Comparison of ENCODE assay signal across 19 cellular contexts in the genomic region with DNA sequence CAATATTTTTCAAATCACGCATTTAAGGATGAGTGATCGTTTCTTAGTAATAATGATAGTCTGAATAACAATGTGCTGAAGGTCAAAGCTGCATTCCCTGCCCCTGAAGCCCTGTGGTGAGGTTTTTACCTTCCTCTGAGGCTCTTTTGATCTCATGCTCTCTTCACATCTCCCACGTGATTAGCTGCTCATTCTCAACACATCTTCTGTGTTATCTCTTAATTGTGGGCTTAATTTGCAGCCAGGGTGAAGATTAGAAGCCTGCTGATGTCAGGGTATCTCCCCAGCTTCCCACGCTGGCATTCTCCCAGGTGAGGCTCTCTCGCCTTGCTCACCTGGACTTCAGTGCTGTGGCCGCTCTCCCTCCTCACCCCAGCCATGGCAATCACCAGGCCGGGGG.
DNase-seq lines count a peak whose midpoint lies in the region; ATAC-seq and TF ChIP-seq lines count a peak whose summit lies in the region.
"Had no signal": no experiment of that assay in that cellular context is flagged by ENCODE, and none has a peak within 500 bp of the region (broad histone marks: within the 10 kb centered on the region; RNA-seq: fewer than 3 reads in every experiment).

No MANE protein-coding gene starts in this region.

- H3K27me3 ChIP-seq in GM23338 (ENCODE audit: insufficient read depth): no peaks in the 10 kb centered on the region
- H3K27me3 ChIP-seq: Peyer's patch, SJSA1 had no signal

- H3K4me3 Mint-ChIP-seq in activated T-cell treated with anti-CD3 and anti-CD28 coated beads, Interleukin-2, amount 50 U/mL, for 72 hours: peak overlapping the region; percentile 12 to 26
- H3K4me3 Mint-ChIP-seq in GM23338: no peak overlapping the region
- no peak overlapping the region for H3K4me3 Mint-ChIP-seq in activated T-helper 17 cell treated with anti-CD3 and anti-CD28 coated beads, Interleukin-2, amount 50 U/mL, for 72 hours

- no peaks in the 10 kb centered on the region for H3K36me3 ChIP-seq in GM23338 (ENCODE audit: insufficient read depth)
- H3K36me3 ChIP-seq: Peyer's patch, SJSA1 had no signal

- H3K4me1 Mint-ChIP-seq in activated T-cell treated with anti-CD3 and anti-CD28 coated beads, Interleukin-2, amount 50 U/mL, for 72 hours (ENCODE audit: low read depth): peaks cover 9% of the 10 kb centered on the region
- peaks cover 17% of the 10 kb centered on the region for H3K4me1 Mint-ChIP-seq in GM23338
- no peaks in the 10 kb centered on the region for H3K4me1 Mint-ChIP-seq in activated T-helper 17 cell treated with anti-CD3 and anti-CD28 coated beads, Interleukin-2, amount 50 U/mL, for 72 hours

- TF ChIP-seq CTCF in GM23338 (conservative IDR thresholded peaks at IDR 0.05; ENCODE audit: low read depth in 2 of 2): no peak

- H3K27ac ChIP-seq in GM23338 (ENCODE audit: low read depth): no peak overlapping the region
- H3K27ac ChIP-seq: GM23248, Peyer's patch had no signal

- H3K9me2 ChIP-seq in GM23338 (ENCODE audit: insufficient read depth): no peaks in the 10 kb centered on the region

- H2AFZ ChIP-seq in GM23338: peak overlapping the region; percentile 83; the same call in 1 of the 2 replicates
- H2AFZ ChIP-seq: GM23248 had no signal

- ATAC-seq in activated T-cell treated with anti-CD3 and anti-CD28 coated beads, Interleukin-2, amount 50 U/mL, for 72 hours (replicated peaks in 1 of 2): peak; percentile 68 to 78
- ATAC-seq in GM23338: peak; percentile 20
- peak; percentile 60 for ATAC-seq in activated T-helper 17 cell treated with anti-CD3 and anti-CD28 coated beads, Interleukin-2, amount 50 U/mL, for 72 hours (replicated peaks)
- ATAC-seq in stimulated activated naive CD8-positive, alpha-beta T cell treated with anti-CD3 and anti-CD28 coated beads, Interleukin-15, Interleukin-2, amounts not matched to agents 100 U/mL and 50 U/mL, for 24 hours: peak; percentile 53

- H3K79me2 ChIP-seq in GM23338 (replicated peaks; ENCODE audit: insufficient read depth): no peaks in the 10 kb centered on the region

- H3K27ac Mint-ChIP-seq in activated T-cell treated with anti-CD3 and anti-CD28 coated beads, Interleukin-2, amount 50 U/mL, for 72 hours: no peak overlapping the region
- H3K27ac Mint-ChIP-seq in GM23338: no peak overlapping the region
- no peak overlapping the region for H3K27ac Mint-ChIP-seq in activated T-helper 17 cell treated with anti-CD3 and anti-CD28 coated beads, Interleukin-2, amount 50 U/mL, for 72 hours

- no peak overlapping the region for H3K4me3 ChIP-seq in GM23338
- H3K4me3 ChIP-seq: GM23248, Peyer's patch, SJSA1 had no signal

- H3K27me3 Mint-ChIP-seq in activated T-cell treated with anti-CD3 and anti-CD28 coated beads, Interleukin-2, amount 50 U/mL, for 72 hours (ENCODE audit: low read depth): peaks cover 26% of the 10 kb centered on the region
- H3K27me3 Mint-ChIP-seq in GM23338 (ENCODE audit: insufficient read depth, low read depth, poor library complexity): peaks cover 4% of the 10 kb centered on the region
- H3K27me3 Mint-ChIP-seq in activated T-helper 17 cell treated with anti-CD3 and anti-CD28 coated beads, Interleukin-2, amount 50 U/mL, for 72 hours: peaks cover 13% of the 10 kb centered on the region

- no peaks in the 10 kb centered on the region for H4K20me1 ChIP-seq in GM23338 (replicated peaks; ENCODE audit: insufficient read depth)

- no peak overlapping the region for H3K4me2 ChIP-seq in GM23338

- H3K9me3 Mint-ChIP-seq in activated T-cell treated with anti-CD3 and anti-CD28 coated beads, Interleukin-2, amount 50 U/mL, for 72 hours: no peaks in the 10 kb centered on the region
- H3K9me3 Mint-ChIP-seq in GM23338: no peaks in the 10 kb centered on the region
- H3K9me3 Mint-ChIP-seq in activated T-helper 17 cell treated with anti-CD3 and anti-CD28 coated beads, Interleukin-2, amount 50 U/mL, for 72 hours: no peaks in the 10 kb centered on the region

- DNase-seq in activated T-cell treated with anti-CD3 and anti-CD28 coated beads, Interleukin-2, amount 50 U/mL, for 72 hours: no peak
- no peak for DNase-seq in activated T-cell treated with anti-CD3 and anti-CD28 coated beads, Interleukin-2, amount 50 U/mL, for 48 hours
- DNase-seq in GM23338 (ENCODE audit: low spot score) (no peak), activated gamma-delta T cell (lab: John Stamatoyannopoulos, UW) (no peak)
- DNase-seq in stimulated activated naive CD8-positive, alpha-beta T cell treated with anti-CD3 and anti-CD28 coated beads, Interleukin-15, Interleukin-2, amounts not matched to agents 100 U/mL and 50 U/mL, for 24 hours: no peak
- DNase-seq in activated CD8-positive, alpha-beta memory T cell treated with anti-CD3 and anti-CD28 coated beads, Interleukin-2, amount 50 U/mL, for 48 hours: no peak
- DNase-seq: DMS153; GF-D8; GM23248; MM.1S; NCI-H1092; NCI-H1436 treated with DMSO at 0.1 percent for 48 hours; NCI-H2029; NCI-H345; NCI-H526; NK-92 treated with Interleukin-12 subunit alpha and Interleukin-12 subunit beta, amount 100 ng/mL, for 24 hours; Peyer's patch had no signal

- H3K36me3 Mint-ChIP-seq in activated T-cell treated with anti-CD3 and anti-CD28 coated beads, Interleukin-2, amount 50 U/mL, for 72 hours (ENCODE audit: insufficient read depth in 2 of 2): no peaks in the 10 kb centered on the region
- no peaks in the 10 kb centered on the region for H3K36me3 Mint-ChIP-seq in GM23338 (ENCODE audit: low read depth)
- no peaks in the 10 kb centered on the region for H3K36me3 Mint-ChIP-seq in activated T-helper 17 cell treated with anti-CD3 and anti-CD28 coated beads, Interleukin-2, amount 50 U/mL, for 72 hours (ENCODE audit: low read depth)

- H3F3A ChIP-seq in GM23338 (replicated peaks; ENCODE audit: low read depth): no peaks in the 10 kb centered on the region

- no peaks in the 10 kb centered on the region for H3K4me1 ChIP-seq in GM23338 (ENCODE audit: insufficient read depth)
- H3K4me1 ChIP-seq: Peyer's patch had no signal

TF ChIP-seq in GM23338, 12 proteins besides CTCF, POLR2A, EP300 and RAD21 (continues in another document):
- TF ChIP-seq, protein P1, sequence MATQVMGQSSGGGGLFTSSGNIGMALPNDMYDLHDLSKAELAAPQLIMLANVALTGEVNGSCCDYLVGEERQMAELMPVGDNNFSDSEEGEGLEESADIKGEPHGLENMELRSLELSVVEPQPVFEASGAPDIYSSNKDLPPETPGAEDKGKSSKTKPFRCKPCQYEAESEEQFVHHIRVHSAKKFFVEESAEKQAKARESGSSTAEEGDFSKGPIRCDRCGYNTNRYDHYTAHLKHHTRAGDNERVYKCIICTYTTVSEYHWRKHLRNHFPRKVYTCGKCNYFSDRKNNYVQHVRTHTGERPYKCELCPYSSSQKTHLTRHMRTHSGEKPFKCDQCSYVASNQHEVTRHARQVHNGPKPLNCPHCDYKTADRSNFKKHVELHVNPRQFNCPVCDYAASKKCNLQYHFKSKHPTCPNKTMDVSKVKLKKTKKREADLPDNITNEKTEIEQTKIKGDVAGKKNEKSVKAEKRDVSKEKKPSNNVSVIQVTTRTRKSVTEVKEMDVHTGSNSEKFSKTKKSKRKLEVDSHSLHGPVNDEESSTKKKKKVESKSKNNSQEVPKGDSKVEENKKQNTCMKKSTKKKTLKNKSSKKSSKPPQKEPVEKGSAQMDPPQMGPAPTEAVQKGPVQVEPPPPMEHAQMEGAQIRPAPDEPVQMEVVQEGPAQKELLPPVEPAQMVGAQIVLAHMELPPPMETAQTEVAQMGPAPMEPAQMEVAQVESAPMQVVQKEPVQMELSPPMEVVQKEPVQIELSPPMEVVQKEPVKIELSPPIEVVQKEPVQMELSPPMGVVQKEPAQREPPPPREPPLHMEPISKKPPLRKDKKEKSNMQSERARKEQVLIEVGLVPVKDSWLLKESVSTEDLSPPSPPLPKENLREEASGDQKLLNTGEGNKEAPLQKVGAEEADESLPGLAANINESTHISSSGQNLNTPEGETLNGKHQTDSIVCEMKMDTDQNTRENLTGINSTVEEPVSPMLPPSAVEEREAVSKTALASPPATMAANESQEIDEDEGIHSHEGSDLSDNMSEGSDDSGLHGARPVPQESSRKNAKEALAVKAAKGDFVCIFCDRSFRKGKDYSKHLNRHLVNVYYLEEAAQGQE (IDR thresholded peaks at IDR 0.05; ENCODE audit: unreplicated experiment): no peak
- no peak for TF ChIP-seq EZH2 (IDR thresholded peaks at IDR 0.05; ENCODE audit: low read depth, unreplicated experiment)
- TF ChIP-seq ZNF331 (CRISPR knock-in tag; IDR thresholded peaks at IDR 0.05; ENCODE audit: low read depth): no peak
- TF ChIP-seq, protein P2, sequence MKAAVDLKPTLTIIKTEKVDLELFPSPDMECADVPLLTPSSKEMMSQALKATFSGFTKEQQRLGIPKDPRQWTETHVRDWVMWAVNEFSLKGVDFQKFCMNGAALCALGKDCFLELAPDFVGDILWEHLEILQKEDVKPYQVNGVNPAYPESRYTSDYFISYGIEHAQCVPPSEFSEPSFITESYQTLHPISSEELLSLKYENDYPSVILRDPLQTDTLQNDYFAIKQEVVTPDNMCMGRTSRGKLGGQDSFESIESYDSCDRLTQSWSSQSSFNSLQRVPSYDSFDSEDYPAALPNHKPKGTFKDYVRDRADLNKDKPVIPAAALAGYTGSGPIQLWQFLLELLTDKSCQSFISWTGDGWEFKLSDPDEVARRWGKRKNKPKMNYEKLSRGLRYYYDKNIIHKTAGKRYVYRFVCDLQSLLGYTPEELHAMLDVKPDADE (IDR thresholded peaks at IDR 0.05): no peak
- no peak for TF ChIP-seq EZH2phosphoT487 (IDR thresholded peaks at IDR 0.05; ENCODE audit: unreplicated experiment)
- TF ChIP-seq CREB1 (CRISPR knock-in tag; IDR thresholded peaks at IDR 0.05; ENCODE audit: low read depth): no peak
- no peak for TF ChIP-seq ZNF114 (CRISPR knock-in tag; IDR thresholded peaks at IDR 0.05)
- no peak for TF ChIP-seq STAT1 (IDR thresholded peaks at IDR 0.05; ENCODE audit: unreplicated experiment)

Comparison
In these comparisons a context has a peak if more than half of its experiments do, and no peak if none do; other contexts are left out.
1. ATAC-seq: peak in every context shown above with its lines; median percentile 73 in activated T-cell treated with anti-CD3 and anti-CD28 coated beads, Interleukin-2, amount 50 U/mL, for 72 hours; 60 in activated T-helper 17 cell treated with anti-CD3 and anti-CD28 coated beads, Interleukin-2, amount 50 U/mL, for 72 hours; 53 in stimulated activated naive CD8-positive, alpha-beta T cell treated with anti-CD3 and anti-CD28 coated beads, Interleukin-15, Interleukin-2, amounts not matched to agents 100 U/mL and 50 U/mL, for 24 hours; 20 in GM23338.
2. H3K4me3 Mint-ChIP-seq: peak in activated T-cell treated with anti-CD3 and anti-CD28 coated beads, Interleukin-2, amount 50 U/mL, for 72 hours (2 of 2); none in GM23338 (single experiment) and activated T-helper 17 cell treated with anti-CD3 and anti-CD28 coated beads, Interleukin-2, amount 50 U/mL, for 72 hours (single experiment).